In genomic region chr1:179748772-179749171, GRCh38 we compare ENCODE assay signal across 1 cellular context.
TF ChIP-seq lines count a peak whose summit lies in the region.

No MANE protein-coding gene starts in this region.

TF ChIP-seq in HEK293, 187 proteins besides CTCF, POLR2A, EP300 and RAD21 (continued from another document):
- no peak for TF ChIP-seq BCL6B (tag by site-specific recombination; IDR thresholded peaks at IDR 0.05)
- TF ChIP-seq ZNF510 (tag by site-specific recombination; IDR thresholded peaks at IDR 0.05; ENCODE audit: insufficient replicate concordance): no peak
- TF ChIP-seq ZNF114 (tag by site-specific recombination; IDR thresholded peaks at IDR 0.05): no peak
- no peak for TF ChIP-seq ZBTB48 (tag by site-specific recombination; IDR thresholded peaks at IDR 0.05)
